Comparison of ENCODE assay signal across 17 cellular contexts in genomic region chr2:197839327-197839726, GRCh38. TPM values are rescaled to one million over a fixed set of nuclear protein-coding genes. Genes with fewer than 3 reads are reported as not detected.
DNase-seq lines count a peak whose midpoint lies in the region; ATAC-seq and TF ChIP-seq lines count a peak whose summit lies in the region.
"Had no signal": no experiment of that assay in that cellular context is flagged by ENCODE, and none has a peak within 500 bp of the region (broad histone marks: within the 10 kb centered on the region; RNA-seq: fewer than 3 reads in every experiment).

No MANE protein-coding gene starts in this region.

- no peak for TF ChIP-seq CTCF in CD4-positive, alpha-beta T cell (IDR thresholded peaks at IDR 0.05)
- TF ChIP-seq CTCF in MM.1S (IDR thresholded peaks at IDR 0.05; ENCODE audit: low read length) (peak; percentile 30), dorsolateral prefrontal cortex (IDR thresholded peaks at IDR 0.05 in 54 of 56, conservative IDR thresholded peaks at IDR 0.05 in 2 of 56; ENCODE audit: low read depth in 1 of 56, partially characterized antibody in 56 of 56) (no peak)

- peaks cover 32% of the 10 kb centered on the region for H3F3A ChIP-seq in MM.1S (ENCODE audit: insufficient read depth, low read length)

- peaks cover 2% of the 10 kb centered on the region for H3K27me3 Mint-ChIP-seq in T-helper 2 cell treated with Interferon-gamma antibody and Interleukin-4, amounts not matched to agents 5 μg/mL and 100 μg/mL, for 36 hours (ENCODE audit: low read depth)
- no peaks in the 10 kb centered on the region for H3K27me3 Mint-ChIP-seq in CD4-positive, alpha-beta T cell

- peak overlapping the region; percentile 37 for H3K4me3 Mint-ChIP-seq in T-helper 2 cell treated with Interferon-gamma antibody and Interleukin-4, amounts not matched to agents 5 μg/mL and 100 μg/mL, for 36 hours
- peak overlapping the region; percentile 87 for H3K4me3 Mint-ChIP-seq in CD4-positive, alpha-beta T cell

- H3K36me3 Mint-ChIP-seq in T-helper 2 cell treated with Interferon-gamma antibody and Interleukin-4, amounts not matched to agents 5 μg/mL and 100 μg/mL, for 36 hours (ENCODE audit: low read depth) = peaks cover 2% of the 10 kb centered on the region
- peaks cover 3% of the 10 kb centered on the region for H3K36me3 Mint-ChIP-seq in CD4-positive, alpha-beta T cell (ENCODE audit: low read depth)

- peak; percentile 40 for ATAC-seq in CD4-positive, alpha-beta T cell (ENCODE audit: poor library complexity)
- ATAC-seq in HG03521 (IDR thresholded peaks at IDR 0.05; ENCODE audit: unreplicated experiment) = no peak
- ATAC-seq: K562, Panc1 had no signal

- no peaks in the 10 kb centered on the region for H3K9me3 ChIP-seq in CD4-positive, alpha-beta T cell (ENCODE audit: control insufficient read depth, low read length)
- no peaks in the 10 kb centered on the region; the same call in 1 of the 2 replicates for H3K9me3 ChIP-seq in MM.1S (replicated peaks; ENCODE audit: insufficient read depth, low read length)

- H3K4me1 Mint-ChIP-seq in T-helper 2 cell treated with Interferon-gamma antibody and Interleukin-4, amounts not matched to agents 5 μg/mL and 100 μg/mL, for 36 hours (ENCODE audit: low read depth) = peaks cover 33% of the 10 kb centered on the region
- peaks cover 82% of the 10 kb centered on the region for H3K4me1 Mint-ChIP-seq in CD4-positive, alpha-beta T cell (ENCODE audit: low read depth)

- H3K27ac ChIP-seq in CD4-positive, alpha-beta T cell (ENCODE audit: low read depth, low read length) = no peak overlapping the region
- H3K27ac ChIP-seq in MM.1S (ENCODE audit: low read length) (peak overlapping the region; percentile 83; the same call in 1 of the 2 replicates), dorsolateral prefrontal cortex (peak overlapping the region in 3 of 59 donors; percentile 17 to 43 (median 20))
- H3K27ac ChIP-seq: C4-2B had no signal

- peak overlapping the region; percentile 58 for H3K4me3 ChIP-seq in MM.1S (ENCODE audit: low read length)
- no peak overlapping the region for H3K4me3 ChIP-seq in dorsolateral prefrontal cortex
- H3K4me3 ChIP-seq: K562 had no signal

- H3K27me3 ChIP-seq in CD4-positive, alpha-beta T cell (ENCODE audit: control insufficient read depth, insufficient read depth, low read length) = no peaks in the 10 kb centered on the region
- H3K27me3 ChIP-seq in MM.1S (replicated peaks; ENCODE audit: insufficient read depth, low read length) = no peaks in the 10 kb centered on the region
- no peaks in the 10 kb centered on the region for H3K27me3 ChIP-seq in dorsolateral prefrontal cortex

- peak overlapping the region; percentile 66 for H3K9ac ChIP-seq in MM.1S (ENCODE audit: low read length)

- POLR2A ChIA-PET in CD4-positive, alpha-beta T cell (lab: Charles Lee) = interaction anchor here (0.8 to 3.6 kb wide), 7 partner anchors 8 to 405 kb away, joined by 4 to 30 read pairs (median 7); partner anchors contain the start of genes PLCL1 and SF3B1

- H2AFZ ChIP-seq in MM.1S (ENCODE audit: low read length) = peak overlapping the region; percentile 19; the same call in 1 of the 2 replicates

- peaks cover 27% of the 10 kb centered on the region for H3K4me1 ChIP-seq in MM.1S (ENCODE audit: low read length)

- peak overlapping the region; percentile 92 for H3K4me2 ChIP-seq in MM.1S (ENCODE audit: low read depth, low read length)

- intact Hi-C loops in CD4-positive, alpha-beta T cell (cut with DNase I, micrococcal nuclease) = loop anchor here (2.0 to 10.0 kb wide), 6 partner anchors 29 to 155 kb away; partner anchors contain the start of gene PLCL1 (in 1 of the 2)
- intact Hi-C loops in dorsolateral prefrontal cortex (cut with DNase I) = no loop called here

- H3K9me2 ChIP-seq in MM.1S (replicated peaks; ENCODE audit: insufficient read depth, low read length) = no peaks in the 10 kb centered on the region

- no peaks in the 10 kb centered on the region for H4K20me1 ChIP-seq in MM.1S (ENCODE audit: insufficient read depth, low read length)

- no peaks in the 10 kb centered on the region for H3K36me3 ChIP-seq in MM.1S (replicated peaks; ENCODE audit: insufficient read depth, low read length)

- H3K9me3 Mint-ChIP-seq in T-helper 2 cell treated with Interferon-gamma antibody and Interleukin-4, amounts not matched to agents 5 μg/mL and 100 μg/mL, for 36 hours = peaks cover 2% of the 10 kb centered on the region
- no peaks in the 10 kb centered on the region for H3K9me3 Mint-ChIP-seq in CD4-positive, alpha-beta T cell

- DNase-seq in T-helper 2 cell treated with Interferon-gamma antibody and Interleukin-4, amounts not matched to agents 5 μg/mL and 100 μg/mL, for 36 hours (ENCODE audit: low spot score) = no peak
- DNase-seq in T-helper 2 cell (no peak), MM.1S (peak; percentile 80), cerebellar cortex (ENCODE audit: low spot score) (peak; percentile 24), NCI-H446 (lab: John Stamatoyannopoulos, UW) (no peak), dorsolateral prefrontal cortex (no peak)
- DNase-seq in CD4-positive, alpha-beta T cell = no peak
- DNase-seq: DMS79 treated with DMSO at 0.1 percent for 48 hours, GDM1, NCI-H1092 treated with DMSO at 0.1 percent for 48 hours, NCI-H1694, Right ventricle myocardium superior had no signal

- no peaks in the 10 kb centered on the region for H3K79me2 ChIP-seq in MM.1S (ENCODE audit: low read length)

- no peak overlapping the region for H3K27ac Mint-ChIP-seq in T-helper 2 cell treated with Interferon-gamma antibody and Interleukin-4, amounts not matched to agents 5 μg/mL and 100 μg/mL, for 36 hours
- peak overlapping the region; percentile 95 for H3K27ac Mint-ChIP-seq in CD4-positive, alpha-beta T cell

- CTCF ChIA-PET in CD4-positive, alpha-beta T cell (lab: Charles Lee) = interaction anchor here (1.3 kb wide), 1 partner anchor 26 kb away, joined by 3 read pairs; no protein-coding TSS in a partner anchor

RNA-seq across cellular contexts. Expression of gene PLCL1, which starts 34.9 kb away (rescaled TPM):
- total RNA-seq in CD4-positive, alpha-beta T cell = 10 to 100 TPM; 27.0 to 28.3 TPM
- 100 to 1,000 TPM in 2 of 120 experiments, 10 to 100 TPM in 118; 25.2 to 120 (median 49.4) TPM for total RNA-seq in dorsolateral prefrontal cortex

RNA-seq across cellular contexts. Expression of gene BOLL, which starts 54.2 kb away (rescaled TPM):
- total RNA-seq in CD4-positive, alpha-beta T cell = not detected
- total RNA-seq in dorsolateral prefrontal cortex = under 1 TPM in 1 of 120 experiments, not detected in 119; 0.35 TPM
- total RNA-seq: MCF 10A, Right ventricle myocardium superior had no signal

Comparison
In these comparisons a context has a peak if more than half of its experiments do, and no peak if none do; other contexts are left out.
1. DNase-seq: peak in MM.1S (single experiment) and cerebellar cortex (single experiment); none in T-helper 2 cell treated with Interferon-gamma antibody and Interleukin-4, amounts not matched to agents 5 μg/mL and 100 μg/mL, for 36 hours (single experiment), T-helper 2 cell (0 of 5), CD4-positive, alpha-beta T cell (0 of 10), NCI-H446 (0 of 2) and dorsolateral prefrontal cortex (0 of 10).
2. intact Hi-C loops: an anchor here in CD4-positive, alpha-beta T cell (2.0 to 10.0 kb wide); none called in dorsolateral prefrontal cortex.